In the genomic region with DNA sequence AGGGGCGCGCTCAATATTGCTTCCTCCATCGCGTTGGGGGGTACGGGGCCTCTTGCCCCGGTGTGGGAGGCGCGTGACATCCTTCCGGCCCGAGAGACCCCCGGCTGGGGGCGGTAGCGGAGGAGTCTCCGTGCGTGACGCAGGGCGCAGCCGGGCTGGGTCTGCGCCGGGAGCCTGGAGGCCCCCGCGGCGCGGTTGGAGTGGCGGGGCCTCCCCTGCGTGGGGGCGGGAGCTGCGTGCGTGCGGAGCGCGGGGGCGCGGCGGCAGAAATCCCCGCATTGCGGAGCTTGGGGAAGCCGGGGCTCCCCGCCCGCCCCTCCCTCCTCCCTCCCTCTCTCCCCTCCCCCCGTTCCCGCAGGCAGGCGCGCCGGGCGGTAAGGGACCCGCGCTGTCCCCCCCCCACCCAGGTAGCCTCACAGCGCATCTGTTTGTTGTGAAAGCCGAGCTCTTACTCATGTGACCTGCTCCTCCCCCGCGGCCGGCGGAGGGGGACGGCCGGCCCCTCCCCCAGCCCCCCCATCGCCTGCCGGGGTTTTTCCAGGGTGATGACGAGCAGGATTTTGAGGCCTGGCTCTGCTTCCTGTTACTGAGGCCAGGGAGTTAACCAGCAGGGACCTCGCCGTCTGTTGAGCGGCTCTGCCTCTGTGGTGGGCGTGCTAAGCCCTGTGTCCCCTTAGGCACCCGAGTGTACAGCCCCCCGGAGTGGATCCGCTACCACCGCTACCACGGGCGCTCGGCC, we compare ENCODE assay signal across 8 cellular contexts. TPM values are rescaled to one million over a fixed set of nuclear protein-coding genes. Genes with fewer than 3 reads are reported as not detected.
DNase-seq lines count a peak whose midpoint lies in the region; ATAC-seq and TF ChIP-seq lines count a peak whose summit lies in the region.

No MANE protein-coding gene starts in this region.

- H3K9me3 Mint-ChIP-seq in natural killer cell = no peaks in the 10 kb centered on the region
- no peaks in the 10 kb centered on the region for H3K9me3 Mint-ChIP-seq in stimulated activated effector memory CD8-positive, alpha-beta T cell treated with anti-CD3 and anti-CD28 coated beads, Interleukin-12 subunit alpha, Interleukin-12 subunit beta, amount 100 ng/mL, for 72 hours

- peak overlapping the region; percentile 90 for H3K4me3 Mint-ChIP-seq in natural killer cell
- peak overlapping the region; percentile 90 for H3K4me3 Mint-ChIP-seq in stimulated activated effector memory CD8-positive, alpha-beta T cell treated with anti-CD3 and anti-CD28 coated beads, Interleukin-12 subunit alpha, Interleukin-12 subunit beta, amount 100 ng/mL, for 72 hours

- H3K4me1 Mint-ChIP-seq in natural killer cell = peaks cover 6 to 33% of the 10 kb centered on the region in 2 donors
- H3K4me1 Mint-ChIP-seq in stimulated activated effector memory CD8-positive, alpha-beta T cell treated with anti-CD3 and anti-CD28 coated beads, Interleukin-12 subunit alpha, Interleukin-12 subunit beta, amount 100 ng/mL, for 72 hours = peaks cover 34% of the 10 kb centered on the region

- ATAC-seq in natural killer cell (peak; percentile 32 to 51 (median 36)), GM19452 (IDR thresholded peaks at IDR 0.05; ENCODE audit: unreplicated experiment) (no peak)
- ATAC-seq in stimulated activated effector memory CD8-positive, alpha-beta T cell treated with anti-CD3 and anti-CD28 coated beads, Interleukin-12 subunit alpha, Interleukin-12 subunit beta, amount 100 ng/mL, for 72 hours = peak; percentile 53

- no peaks in the 10 kb centered on the region for H3K36me3 Mint-ChIP-seq in natural killer cell
- peaks cover 61% of the 10 kb centered on the region for H3K36me3 Mint-ChIP-seq in stimulated activated effector memory CD8-positive, alpha-beta T cell treated with anti-CD3 and anti-CD28 coated beads, Interleukin-12 subunit alpha, Interleukin-12 subunit beta, amount 100 ng/mL, for 72 hours

- peak overlapping the region; percentile 88 to 90 for H3K27ac Mint-ChIP-seq in natural killer cell
- H3K27ac Mint-ChIP-seq in stimulated activated effector memory CD8-positive, alpha-beta T cell treated with anti-CD3 and anti-CD28 coated beads, Interleukin-12 subunit alpha, Interleukin-12 subunit beta, amount 100 ng/mL, for 72 hours = no peak overlapping the region

- TF ChIP-seq CTCF in natural killer cell (IDR thresholded peaks at IDR 0.05) = no peak

- DNase-seq in CMK (ENCODE audit: low read depth) (peak; percentile 69), HS-5 (ENCODE audit: low read depth) (peak; percentile 70), SHP77 treated with DMSO at 0.1 percent for 48 hours (lab: John Stamatoyannopoulos, UW) (peak; percentile 20), fibroblast of peridontal ligament (ENCODE audit: extremely low read depth) (peak; percentile 85), natural killer cell (peak; percentile 68)
- DNase-seq in activated effector memory CD4-positive, alpha-beta T cell treated with Interleukin-2 at 50 U/mL for 16 hours = peak; percentile 68
- peak; percentile 72 to 87 for DNase-seq in stimulated activated effector memory CD8-positive, alpha-beta T cell treated with anti-CD3 and anti-CD28 coated beads, Interleukin-12 subunit alpha, Interleukin-12 subunit beta, amount 100 ng/mL, for 72 hours (ENCODE audit: low spot score in 2 of 2)

- intact Hi-C loops in natural killer cell (cut with micrococcal nuclease) = no loop called here

- H3K27me3 Mint-ChIP-seq in natural killer cell (ENCODE audit: low read depth in 2 of 2) = no peaks in the 10 kb centered on the region

RNA-seq across cellular contexts. Expression of a gene that starts 1.6 kb away (rescaled TPM):
- 100 to 1,000 TPM; 107 to 130 (median 129) TPM for total RNA-seq in natural killer cell

RNA-seq across cellular contexts. Expression of a gene that starts 43.7 kb away (rescaled TPM):
- total RNA-seq in natural killer cell = 10 to 100 TPM; 45.1 to 69.8 (median 48.5) TPM

RNA-seq across cellular contexts. Expression of a gene that starts 43.9 kb away (rescaled TPM):
- total RNA-seq in natural killer cell = 10 to 100 TPM; 17.2 to 22.7 (median 19.2) TPM

RNA-seq across cellular contexts. Expression of a gene that starts 50.4 kb away (rescaled TPM):
- total RNA-seq in natural killer cell = not detected

Comparison
In these comparisons a context has a peak if more than half of its experiments do, and no peak if none do; other contexts are left out.
1. DNase-seq: peak in every context shown above with its lines; median percentile 85 in fibroblast of peridontal ligament; 80 in stimulated activated effector memory CD8-positive, alpha-beta T cell treated with anti-CD3 and anti-CD28 coated beads, Interleukin-12 subunit alpha, Interleukin-12 subunit beta, amount 100 ng/mL, for 72 hours; 70 in HS-5; 69 in CMK; 68 in activated effector memory CD4-positive, alpha-beta T cell treated with Interleukin-2 at 50 U/mL for 16 hours; 68 in natural killer cell; 20 in SHP77 treated with DMSO at 0.1 percent for 48 hours.